10 cellular contexts compared by ENCODE assay signal in genomic region chr1:222890702-222891101, GRCh38.
"Had no signal": no experiment of that assay in that cellular context is flagged by ENCODE, and none has a peak within 500 bp of the region (broad histone marks: within the 10 kb centered on the region; RNA-seq: fewer than 3 reads in every experiment).

No MANE protein-coding gene starts in this region.

- DNase-seq: H7, HFFc6, KG1 had no signal

- H3K9me3 ChIP-seq: HAP-1 had no signal

- H3K4me3 Mint-ChIP-seq: GM23338, HFFc6 had no signal

- H3K4me3 ChIP-seq: GM23338, HAP-1, K562 had no signal

- H3K4me1 ChIP-seq: HAP-1 had no signal

- H3K36me3 ChIP-seq: HAP-1 had no signal

- H3K27ac Mint-ChIP-seq: GM23338, HFFc6 had no signal

- ATAC-seq: GM23338, HCT116, HepG2, K562 had no signal

- FAIRE-seq: H1, HepG2, K562 had no signal

- H3K27ac ChIP-seq: HL-60 had no signal

- H3K9me3 Mint-ChIP-seq: HFFc6 had no signal
